1 cellular context compared by ENCODE assay signal in the genomic region with DNA sequence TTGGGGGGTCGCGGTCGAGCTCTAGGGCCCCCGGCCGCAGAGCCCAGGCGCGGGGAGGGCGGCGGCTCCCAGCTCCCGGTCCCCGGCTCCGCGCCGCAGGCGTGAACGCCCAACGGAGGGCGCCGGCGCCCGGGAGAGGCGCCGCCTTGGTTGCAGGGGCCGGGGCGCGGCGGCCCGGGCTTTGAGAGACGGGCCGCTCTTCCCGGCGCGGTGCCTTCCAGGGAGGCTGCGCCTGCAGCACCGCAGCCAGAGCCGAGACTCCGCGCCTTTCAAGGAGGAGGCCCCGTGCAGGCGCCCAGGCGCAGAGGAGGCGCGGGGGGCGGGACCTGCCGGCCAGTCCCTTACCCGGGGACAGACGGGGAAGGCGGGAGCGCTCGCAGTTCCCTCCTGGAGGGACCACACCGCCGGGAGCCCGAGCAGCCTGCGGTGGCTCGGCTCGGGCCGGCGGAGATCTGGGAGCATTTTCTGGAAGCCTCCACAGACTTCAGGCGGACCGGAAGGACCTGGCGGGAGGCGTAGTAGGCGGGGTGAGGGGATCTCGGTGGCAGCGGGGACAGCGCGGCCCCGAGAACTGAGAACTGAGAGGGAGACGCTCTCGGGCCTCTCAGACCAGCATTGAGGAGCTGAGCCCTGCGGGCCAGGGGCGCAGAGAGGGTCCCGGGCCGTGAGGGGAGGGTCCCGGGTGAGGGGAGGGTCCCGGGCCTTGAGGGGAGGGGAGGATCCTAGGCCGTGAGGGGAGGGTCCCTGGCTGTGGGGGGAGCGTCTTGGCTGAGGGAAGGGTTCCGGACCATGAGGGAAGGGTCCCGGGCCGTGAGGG.
TF ChIP-seq lines count a peak whose summit lies in the region.

No MANE protein-coding gene starts in this region.

TF ChIP-seq in HepG2, 621 proteins besides CTCF, POLR2A, EP300 and RAD21 (continued from another document and continues in another):
- TF ChIP-seq, protein P1, sequence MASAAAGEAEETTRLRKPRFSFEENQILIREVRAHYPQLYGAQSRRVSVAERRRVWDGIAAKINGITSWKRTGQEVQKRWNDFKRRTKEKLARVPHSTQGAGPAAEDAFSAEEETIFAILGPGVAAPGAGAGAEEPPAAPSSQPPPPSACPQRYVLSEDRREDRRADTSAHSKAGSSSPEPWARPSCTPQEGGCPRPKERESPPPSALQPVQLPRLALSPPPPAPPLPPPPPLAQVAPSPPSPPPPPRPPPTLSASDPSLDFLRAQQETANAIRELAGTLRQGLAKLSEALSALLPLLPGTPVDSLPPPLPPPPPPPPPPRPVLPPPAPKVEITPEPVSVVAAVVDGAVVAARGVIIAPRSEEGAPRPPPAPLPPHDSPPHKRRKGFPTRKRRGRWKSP (CRISPR knock-in tag; IDR thresholded peaks at IDR 0.05), result 0 out of 2 replicates have a peak, but pooled peaks have one; percentile 27
- TF ChIP-seq MTA1 (CRISPR knock-in tag; IDR thresholded peaks at IDR 0.05; ENCODE audit: borderline replicate concordance) (peak; percentile 40; the same call in 1 of the 2 replicates), ZNF326 (CRISPR knock-in tag; IDR thresholded peaks at IDR 0.05; ENCODE audit: borderline replicate concordance) (no peak), HNF4G (IDR thresholded peaks at IDR 0.05; ENCODE audit: borderline replicate concordance, low read depth, low read length) (no peak), HNF4G (CRISPR knock-in tag; IDR thresholded peaks at IDR 0.05; ENCODE audit: borderline replicate concordance, low read depth) (no peak), XBP1 (CRISPR knock-in tag; IDR thresholded peaks at IDR 0.05) (no peak), ZNF678 (CRISPR knock-in tag; IDR thresholded peaks at IDR 0.05) (no peak), ZNF446 (CRISPR knock-in tag; IDR thresholded peaks at IDR 0.05) (no peak), CCDC6 (CRISPR knock-in tag; IDR thresholded peaks at IDR 0.05) (0 out of 2 replicates have a peak, but pooled peaks have one; percentile 23), PHF8 (CRISPR knock-in tag; IDR thresholded peaks at IDR 0.05) (peak; percentile 55), ZNF547 (CRISPR knock-in tag; IDR thresholded peaks at IDR 0.05) (no peak), KMT2B (CRISPR knock-in tag; IDR thresholded peaks at IDR 0.05) (0 out of 2 replicates have a peak, but pooled peaks have one; percentile 12), SKI (IDR thresholded peaks at IDR 0.05; ENCODE audit: partially characterized antibody) (no peak), BORCS8-MEF2B (CRISPR knock-in tag; IDR thresholded peaks at IDR 0.05) (no peak), EZH2 (conservative IDR thresholded peaks at IDR 0.05; ENCODE audit: low read depth, low read length) (no peak), ARNT2 (CRISPR knock-in tag; IDR thresholded peaks at IDR 0.05; ENCODE audit: low read depth) (peak; percentile 59; the same call in 1 of the 2 replicates), SAP130 (CRISPR knock-in tag; IDR thresholded peaks at IDR 0.05; ENCODE audit: low read depth) (peak; percentile 23; the same call in 1 of the 2 replicates), ZNF773 (CRISPR knock-in tag; IDR thresholded peaks at IDR 0.05; ENCODE audit: borderline replicate concordance) (no peak), ETV5 (CRISPR knock-in tag; IDR thresholded peaks at IDR 0.05; ENCODE audit: borderline replicate concordance) (peak; percentile 66; the same call in 1 of the 2 replicates), JUND (CRISPR knock-in tag; IDR thresholded peaks at IDR 0.05) (no peak), BCL6 (CRISPR knock-in tag; IDR thresholded peaks at IDR 0.05) (0 out of 2 replicates have a peak, but pooled peaks have one; percentile 8), ELF1 (CRISPR knock-in tag; IDR thresholded peaks at IDR 0.05) (0 out of 2 replicates have a peak, but pooled peaks have one; percentile 36), CENPX (CRISPR knock-in tag; IDR thresholded peaks at IDR 0.05) (no peak), EEA1 (CRISPR knock-in tag; IDR thresholded peaks at IDR 0.05; ENCODE audit: borderline replicate concordance) (0 out of 2 replicates have a peak, but pooled peaks have one; percentile 51), SRY (CRISPR knock-in tag; IDR thresholded peaks at IDR 0.05) (peak; percentile 21; the same call in 1 of the 2 replicates), ZBTB38 (CRISPR knock-in tag; IDR thresholded peaks at IDR 0.05) (no peak), ZNF292 (CRISPR knock-in tag; IDR thresholded peaks at IDR 0.05; ENCODE audit: borderline replicate concordance, low read depth) (no peak), ZNF225 (CRISPR knock-in tag; IDR thresholded peaks at IDR 0.05) (0 out of 2 replicates have a peak, but pooled peaks have one; percentile 51), RBFOX2 (IDR thresholded peaks at IDR 0.05; ENCODE audit: low read depth, low read length) (peak; percentile 71), ZZZ3 (CRISPR knock-in tag; IDR thresholded peaks at IDR 0.05; ENCODE audit: borderline replicate concordance) (no peak), ZNF563 (CRISPR knock-in tag; IDR thresholded peaks at IDR 0.05) (0 out of 2 replicates have a peak, but pooled peaks have one; percentile 22), ZNF546 (CRISPR knock-in tag; conservative IDR thresholded peaks at IDR 0.05) (0 out of 2 replicates have a peak, but pooled peaks have one; percentile 61), ZFX (CRISPR knock-in tag; IDR thresholded peaks at IDR 0.05; ENCODE audit: low read depth) (peak; percentile 1; the same call in 1 of the 2 replicates), SALL1 (CRISPR knock-in tag; IDR thresholded peaks at IDR 0.05) (peak; percentile 3; the same call in 1 of the 2 replicates), FOXC1 (CRISPR knock-in tag; IDR thresholded peaks at IDR 0.05; ENCODE audit: borderline replicate concordance) (no peak), CENPT (CRISPR knock-in tag; IDR thresholded peaks at IDR 0.05; ENCODE audit: low read depth) (no peak), ATF7-NPFF (CRISPR knock-in tag; IDR thresholded peaks at IDR 0.05; ENCODE audit: low read depth) (no peak), ZNF501 (CRISPR knock-in tag; IDR thresholded peaks at IDR 0.05) (no peak), CHCHD3 (CRISPR knock-in tag; IDR thresholded peaks at IDR 0.05) (0 out of 2 replicates have a peak, but pooled peaks have one; percentile 12), PTBP1 (IDR thresholded peaks at IDR 0.05; ENCODE audit: low read depth, low read length, poor library complexity, severe bottlenecking) (peak; percentile 72), PCBP1 (IDR thresholded peaks at IDR 0.05; ENCODE audit: borderline replicate concordance, low read depth, low read length) (0 out of 2 replicates have a peak, but pooled peaks have one; percentile 62), ZNF768 (CRISPR knock-in tag; IDR thresholded peaks at IDR 0.05) (0 out of 2 replicates have a peak, but pooled peaks have one; percentile 59)
- TF ChIP-seq, protein P2, sequence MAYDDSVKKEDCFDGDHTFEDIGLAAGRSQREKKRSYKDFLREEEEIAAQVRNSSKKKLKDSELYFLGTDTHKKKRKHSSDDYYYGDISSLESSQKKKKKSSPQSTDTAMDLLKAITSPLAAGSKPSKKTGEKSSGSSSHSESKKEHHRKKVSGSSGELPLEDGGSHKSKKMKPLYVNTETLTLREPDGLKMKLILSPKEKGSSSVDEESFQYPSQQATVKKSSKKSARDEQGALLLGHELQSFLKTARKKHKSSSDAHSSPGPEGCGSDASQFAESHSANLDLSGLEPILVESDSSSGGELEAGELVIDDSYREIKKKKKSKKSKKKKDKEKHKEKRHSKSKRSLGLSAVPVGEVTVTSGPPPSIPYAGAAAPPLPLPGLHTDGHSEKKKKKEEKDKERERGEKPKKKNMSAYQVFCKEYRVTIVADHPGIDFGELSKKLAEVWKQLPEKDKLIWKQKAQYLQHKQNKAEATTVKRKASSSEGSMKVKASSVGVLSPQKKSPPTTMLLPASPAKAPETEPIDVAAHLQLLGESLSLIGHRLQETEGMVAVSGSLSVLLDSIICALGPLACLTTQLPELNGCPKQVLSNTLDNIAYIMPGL (CRISPR knock-in tag; IDR thresholded peaks at IDR 0.05; ENCODE audit: borderline replicate concordance in 1 of 2, low read depth in 1 of 2), result peak in 1 of 2 experiments; percentile 27; a peak in 1 of 4 replicates
- TF ChIP-seq, protein P3, sequence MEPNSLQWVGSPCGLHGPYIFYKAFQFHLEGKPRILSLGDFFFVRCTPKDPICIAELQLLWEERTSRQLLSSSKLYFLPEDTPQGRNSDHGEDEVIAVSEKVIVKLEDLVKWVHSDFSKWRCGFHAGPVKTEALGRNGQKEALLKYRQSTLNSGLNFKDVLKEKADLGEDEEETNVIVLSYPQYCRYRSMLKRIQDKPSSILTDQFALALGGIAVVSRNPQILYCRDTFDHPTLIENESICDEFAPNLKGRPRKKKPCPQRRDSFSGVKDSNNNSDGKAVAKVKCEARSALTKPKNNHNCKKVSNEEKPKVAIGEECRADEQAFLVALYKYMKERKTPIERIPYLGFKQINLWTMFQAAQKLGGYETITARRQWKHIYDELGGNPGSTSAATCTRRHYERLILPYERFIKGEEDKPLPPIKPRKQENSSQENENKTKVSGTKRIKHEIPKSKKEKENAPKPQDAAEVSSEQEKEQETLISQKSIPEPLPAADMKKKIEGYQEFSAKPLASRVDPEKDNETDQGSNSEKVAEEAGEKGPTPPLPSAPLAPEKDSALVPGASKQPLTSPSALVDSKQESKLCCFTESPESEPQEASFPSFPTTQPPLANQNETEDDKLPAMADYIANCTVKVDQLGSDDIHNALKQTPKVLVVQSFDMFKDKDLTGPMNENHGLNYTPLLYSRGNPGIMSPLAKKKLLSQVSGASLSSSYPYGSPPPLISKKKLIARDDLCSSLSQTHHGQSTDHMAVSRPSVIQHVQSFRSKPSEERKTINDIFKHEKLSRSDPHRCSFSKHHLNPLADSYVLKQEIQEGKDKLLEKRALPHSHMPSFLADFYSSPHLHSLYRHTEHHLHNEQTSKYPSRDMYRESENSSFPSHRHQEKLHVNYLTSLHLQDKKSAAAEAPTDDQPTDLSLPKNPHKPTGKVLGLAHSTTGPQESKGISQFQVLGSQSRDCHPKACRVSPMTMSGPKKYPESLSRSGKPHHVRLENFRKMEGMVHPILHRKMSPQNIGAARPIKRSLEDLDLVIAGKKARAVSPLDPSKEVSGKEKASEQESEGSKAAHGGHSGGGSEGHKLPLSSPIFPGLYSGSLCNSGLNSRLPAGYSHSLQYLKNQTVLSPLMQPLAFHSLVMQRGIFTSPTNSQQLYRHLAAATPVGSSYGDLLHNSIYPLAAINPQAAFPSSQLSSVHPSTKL (CRISPR knock-in tag; IDR thresholded peaks at IDR 0.05), result peak; percentile 18; the same call in 1 of the 2 replicates
- TF ChIP-seq, protein P4, sequence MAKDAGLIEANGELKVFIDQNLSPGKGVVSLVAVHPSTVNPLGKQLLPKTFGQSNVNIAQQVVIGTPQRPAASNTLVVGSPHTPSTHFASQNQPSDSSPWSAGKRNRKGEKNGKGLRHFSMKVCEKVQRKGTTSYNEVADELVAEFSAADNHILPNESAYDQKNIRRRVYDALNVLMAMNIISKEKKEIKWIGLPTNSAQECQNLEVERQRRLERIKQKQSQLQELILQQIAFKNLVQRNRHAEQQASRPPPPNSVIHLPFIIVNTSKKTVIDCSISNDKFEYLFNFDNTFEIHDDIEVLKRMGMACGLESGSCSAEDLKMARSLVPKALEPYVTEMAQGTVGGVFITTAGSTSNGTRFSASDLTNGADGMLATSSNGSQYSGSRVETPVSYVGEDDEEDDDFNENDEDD (CRISPR knock-in tag; IDR thresholded peaks at IDR 0.05; ENCODE audit: borderline replicate concordance), result peak; percentile 43; the same call in 1 of the 2 replicates
- TF ChIP-seq, protein P5, sequence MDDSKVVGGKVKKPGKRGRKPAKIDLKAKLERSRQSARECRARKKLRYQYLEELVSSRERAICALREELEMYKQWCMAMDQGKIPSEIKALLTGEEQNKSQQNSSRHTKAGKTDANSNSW (CRISPR knock-in tag; IDR thresholded peaks at IDR 0.05; ENCODE audit: borderline replicate concordance), result no peak
- TF ChIP-seq, protein P6, sequence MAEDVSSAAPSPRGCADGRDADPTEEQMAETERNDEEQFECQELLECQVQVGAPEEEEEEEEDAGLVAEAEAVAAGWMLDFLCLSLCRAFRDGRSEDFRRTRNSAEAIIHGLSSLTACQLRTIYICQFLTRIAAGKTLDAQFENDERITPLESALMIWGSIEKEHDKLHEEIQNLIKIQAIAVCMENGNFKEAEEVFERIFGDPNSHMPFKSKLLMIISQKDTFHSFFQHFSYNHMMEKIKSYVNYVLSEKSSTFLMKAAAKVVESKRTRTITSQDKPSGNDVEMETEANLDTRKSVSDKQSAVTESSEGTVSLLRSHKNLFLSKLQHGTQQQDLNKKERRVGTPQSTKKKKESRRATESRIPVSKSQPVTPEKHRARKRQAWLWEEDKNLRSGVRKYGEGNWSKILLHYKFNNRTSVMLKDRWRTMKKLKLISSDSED (CRISPR knock-in tag; IDR thresholded peaks at IDR 0.05), result no peak
- TF ChIP-seq, protein P7, sequence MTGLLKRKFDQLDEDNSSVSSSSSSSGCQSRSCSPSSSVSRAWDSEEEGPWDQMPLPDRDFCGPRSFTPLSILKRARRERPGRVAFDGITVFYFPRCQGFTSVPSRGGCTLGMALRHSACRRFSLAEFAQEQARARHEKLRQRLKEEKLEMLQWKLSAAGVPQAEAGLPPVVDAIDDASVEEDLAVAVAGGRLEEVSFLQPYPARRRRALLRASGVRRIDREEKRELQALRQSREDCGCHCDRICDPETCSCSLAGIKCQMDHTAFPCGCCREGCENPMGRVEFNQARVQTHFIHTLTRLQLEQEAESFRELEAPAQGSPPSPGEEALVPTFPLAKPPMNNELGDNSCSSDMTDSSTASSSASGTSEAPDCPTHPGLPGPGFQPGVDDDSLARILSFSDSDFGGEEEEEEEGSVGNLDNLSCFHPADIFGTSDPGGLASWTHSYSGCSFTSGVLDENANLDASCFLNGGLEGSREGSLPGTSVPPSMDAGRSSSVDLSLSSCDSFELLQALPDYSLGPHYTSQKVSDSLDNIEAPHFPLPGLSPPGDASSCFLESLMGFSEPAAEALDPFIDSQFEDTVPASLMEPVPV (CRISPR knock-in tag; IDR thresholded peaks at IDR 0.05), result 0 out of 2 replicates have a peak, but pooled peaks have one; percentile 46
- TF ChIP-seq, protein P8, sequence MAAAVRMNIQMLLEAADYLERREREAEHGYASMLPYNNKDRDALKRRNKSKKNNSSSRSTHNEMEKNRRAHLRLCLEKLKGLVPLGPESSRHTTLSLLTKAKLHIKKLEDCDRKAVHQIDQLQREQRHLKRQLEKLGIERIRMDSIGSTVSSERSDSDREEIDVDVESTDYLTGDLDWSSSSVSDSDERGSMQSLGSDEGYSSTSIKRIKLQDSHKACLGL (CRISPR knock-in tag; IDR thresholded peaks at IDR 0.05), result 0 out of 2 replicates have a peak, but pooled peaks have one; percentile 44
- TF ChIP-seq, protein P9, sequence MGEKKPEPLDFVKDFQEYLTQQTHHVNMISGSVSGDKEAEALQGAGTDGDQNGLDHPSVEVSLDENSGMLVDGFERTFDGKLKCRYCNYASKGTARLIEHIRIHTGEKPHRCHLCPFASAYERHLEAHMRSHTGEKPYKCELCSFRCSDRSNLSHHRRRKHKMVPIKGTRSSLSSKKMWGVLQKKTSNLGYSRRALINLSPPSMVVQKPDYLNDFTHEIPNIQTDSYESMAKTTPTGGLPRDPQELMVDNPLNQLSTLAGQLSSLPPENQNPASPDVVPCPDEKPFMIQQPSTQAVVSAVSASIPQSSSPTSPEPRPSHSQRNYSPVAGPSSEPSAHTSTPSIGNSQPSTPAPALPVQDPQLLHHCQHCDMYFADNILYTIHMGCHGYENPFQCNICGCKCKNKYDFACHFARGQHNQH (CRISPR knock-in tag; IDR thresholded peaks at IDR 0.05), result no peak
